33 cellular contexts compared by ENCODE assay signal in the genomic region with DNA sequence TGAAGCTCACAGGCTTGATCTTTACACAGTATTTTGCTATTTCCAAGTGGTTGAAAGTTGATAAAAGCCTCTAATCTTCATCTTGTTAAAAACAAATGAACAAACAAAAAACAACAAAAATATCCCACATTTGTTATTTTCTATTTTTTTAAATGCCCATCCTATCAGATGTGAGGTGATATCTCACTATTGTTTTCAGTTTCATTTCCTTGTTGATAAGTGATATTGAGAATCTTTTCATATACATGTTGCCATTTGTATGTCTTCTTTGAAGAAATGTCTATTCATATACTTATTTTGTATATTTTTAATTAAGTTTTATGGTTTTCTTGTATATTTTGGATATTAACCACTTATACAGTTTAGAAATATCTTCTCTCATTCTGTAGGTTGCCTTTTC.
"Had no signal": no experiment of that assay in that cellular context is flagged by ENCODE, and none has a peak within 500 bp of the region (broad histone marks: within the 10 kb centered on the region; RNA-seq: fewer than 3 reads in every experiment).

No MANE protein-coding gene starts in this region.

- H3K4me1 Mint-ChIP-seq: activated CD4-positive, alpha-beta memory T cell treated with anti-CD3 and anti-CD28 coated beads, Interleukin-2, amount 10 ng/mL, durations not matched to agents 7 days and 5 days; activated CD4-positive, alpha-beta T cell treated with anti-CD3 and anti-CD28 coated beads for 36 hours; activated CD4-positive, alpha-beta T cell treated with anti-CD3 and anti-CD28 coated beads, Interleukin-2, amount 10 ng/mL, durations not matched to agents 24 days and 14 days; activated naive CD4-positive, alpha-beta T cell treated with anti-CD3 and anti-CD28 coated beads, Interleukin-2, amount 10 ng/mL, durations not matched to agents 7 days and 5 days; activated naive CD8-positive, alpha-beta T cell treated with anti-CD3 and anti-CD28 coated beads, Interleukin-2, amount 10 ng/mL, durations not matched to agents 7 days and 5 days; brain; endodermal cell had no signal

- H3K4me3 Mint-ChIP-seq: activated CD4-positive, alpha-beta memory T cell treated with anti-CD3 and anti-CD28 coated beads, Interleukin-2, amount 10 ng/mL, durations not matched to agents 7 days and 5 days; activated CD4-positive, alpha-beta T cell treated with anti-CD3 and anti-CD28 coated beads for 36 hours; activated CD4-positive, alpha-beta T cell treated with anti-CD3 and anti-CD28 coated beads, Interleukin-2, amount 10 ng/mL, durations not matched to agents 24 days and 14 days; activated naive CD4-positive, alpha-beta T cell treated with anti-CD3 and anti-CD28 coated beads, Interleukin-2, amount 10 ng/mL, durations not matched to agents 7 days and 5 days; activated naive CD8-positive, alpha-beta T cell treated with anti-CD3 and anti-CD28 coated beads, Interleukin-2, amount 10 ng/mL, durations not matched to agents 7 days and 5 days; activated T-cell treated with anti-CD3 and anti-CD28 coated beads, Interleukin-2, amount 50 U/mL, for 24 hours; activated T-cell treated with anti-CD3 and anti-CD28 coated beads, Interleukin-2, amount 50 U/mL, for 72 hours; brain; dendritic cell treated with granulocyte-macrophage colony-stimulating factor and Interleukin-4, amounts not matched to agents 40 ng/mL and 50 ng/mL, for 4 days; endodermal cell had no signal

- H3K4me3 ChIP-seq: ascending aorta, breast epithelium, cardiac muscle cell, coronary artery, dorsolateral prefrontal cortex, esophagus muscularis mucosa, gastrocnemius medialis, heart left ventricle had no signal

- H3K27me3 Mint-ChIP-seq: activated CD4-positive, alpha-beta memory T cell treated with anti-CD3 and anti-CD28 coated beads, Interleukin-2, amount 10 ng/mL, durations not matched to agents 7 days and 5 days; activated CD4-positive, alpha-beta T cell treated with anti-CD3 and anti-CD28 coated beads for 36 hours; activated CD4-positive, alpha-beta T cell treated with anti-CD3 and anti-CD28 coated beads, Interleukin-2, amount 10 ng/mL, durations not matched to agents 24 days and 14 days; activated naive CD4-positive, alpha-beta T cell treated with anti-CD3 and anti-CD28 coated beads, Interleukin-2, amount 10 ng/mL, durations not matched to agents 7 days and 5 days; activated naive CD8-positive, alpha-beta T cell treated with anti-CD3 and anti-CD28 coated beads, Interleukin-2, amount 10 ng/mL, durations not matched to agents 7 days and 5 days; activated T-cell treated with anti-CD3 and anti-CD28 coated beads, Interleukin-2, amount 50 U/mL, for 24 hours; brain; dendritic cell treated with granulocyte-macrophage colony-stimulating factor and Interleukin-4, amounts not matched to agents 40 ng/mL and 50 ng/mL, for 4 days had no signal

- H3K36me3 Mint-ChIP-seq: activated naive CD4-positive, alpha-beta T cell treated with anti-CD3 and anti-CD28 coated beads, Interleukin-2, amount 10 ng/mL, durations not matched to agents 7 days and 5 days; activated naive CD4-positive, alpha-beta T cell treated with anti-CD3 and anti-CD28 coated beads, Interleukin-2, amount 50 U/mL, for 72 hours; activated naive CD8-positive, alpha-beta T cell treated with anti-CD3 and anti-CD28 coated beads, Interleukin-2, amount 10 ng/mL, durations not matched to agents 7 days and 5 days; brain had no signal

- ATAC-seq: activated CD4-positive, alpha-beta T cell treated with anti-CD3 and anti-CD28 coated beads for 36 hours; activated naive CD4-positive, alpha-beta T cell treated with anti-CD3 and anti-CD28 coated beads, Interleukin-2, amount 50 U/mL, for 72 hours; activated T-cell treated with anti-CD3 and anti-CD28 coated beads, Interleukin-2, amount 50 U/mL, for 72 hours; gastrocnemius medialis; heart left ventricle had no signal

- H3K9me3 ChIP-seq: ascending aorta, breast epithelium, esophagus muscularis mucosa, gastrocnemius medialis had no signal

- H3K27me3 ChIP-seq: ascending aorta, breast epithelium, cardiac muscle cell, dorsolateral prefrontal cortex, esophagus muscularis mucosa, foreskin keratinocyte, gastrocnemius medialis, heart left ventricle had no signal

- H3K27ac Mint-ChIP-seq: activated CD4-positive, alpha-beta memory T cell treated with anti-CD3 and anti-CD28 coated beads, Interleukin-2, amount 10 ng/mL, durations not matched to agents 7 days and 5 days; activated CD4-positive, alpha-beta T cell treated with anti-CD3 and anti-CD28 coated beads for 36 hours; activated CD4-positive, alpha-beta T cell treated with anti-CD3 and anti-CD28 coated beads, Interleukin-2, amount 10 ng/mL, durations not matched to agents 24 days and 14 days; activated naive CD4-positive, alpha-beta T cell treated with anti-CD3 and anti-CD28 coated beads, Interleukin-2, amount 10 ng/mL, durations not matched to agents 7 days and 5 days; activated naive CD4-positive, alpha-beta T cell treated with anti-CD3 and anti-CD28 coated beads, Interleukin-2, amount 50 U/mL, for 72 hours; activated naive CD8-positive, alpha-beta T cell treated with anti-CD3 and anti-CD28 coated beads, Interleukin-2, amount 10 ng/mL, durations not matched to agents 7 days and 5 days; activated T-cell treated with anti-CD3 and anti-CD28 coated beads, Interleukin-2, amount 50 U/mL, for 24 hours; activated T-cell treated with anti-CD3 and anti-CD28 coated beads, Interleukin-2, amount 50 U/mL, for 72 hours; brain; dendritic cell treated with granulocyte-macrophage colony-stimulating factor and Interleukin-4, amounts not matched to agents 40 ng/mL and 50 ng/mL, for 4 days; endodermal cell had no signal

- DNase-seq: activated CD4-positive, alpha-beta memory T cell treated with anti-CD3 and anti-CD28 coated beads, Interleukin-2, amount 10 ng/mL, durations not matched to agents 7 days and 5 days; activated CD4-positive, alpha-beta T cell treated with anti-CD3 and anti-CD28 coated beads for 36 hours; activated CD4-positive, alpha-beta T cell treated with anti-CD3 and anti-CD28 coated beads, Interleukin-2, amount 10 ng/mL, durations not matched to agents 24 days and 14 days; activated CD4-positive, alpha-beta T cell treated with anti-CD3 and anti-CD28 coated beads, Interleukin-2, amount 50 U/mL, for 4 hours; activated CD4-positive, CD25-positive, alpha-beta regulatory T cell; activated CD4-positive, CD25-positive, alpha-beta regulatory T cell treated with anti-CD3 and anti-CD28 coated beads, Interleukin-2, amount 50 U/mL, for 72 hours; activated CD8-positive, alpha-beta memory T cell treated with anti-CD3 and anti-CD28 coated beads, Interleukin-2, amount 50 U/mL, for 48 hours; activated gamma-delta T cell; activated naive CD4-positive, alpha-beta T cell; activated naive CD4-positive, alpha-beta T cell treated with anti-CD3 and anti-CD28 coated beads, Interleukin-2, amount 10 ng/mL, durations not matched to agents 7 days and 5 days; activated naive CD8-positive, alpha-beta T cell treated with anti-CD3 and anti-CD28 coated beads, Interleukin-2, amount 10 ng/mL, durations not matched to agents 7 days and 5 days; activated T-cell treated with anti-CD3 and anti-CD28 coated beads for 4 hours; activated T-cell treated with anti-CD3 and anti-CD28 coated beads, Interleukin-2, amount 50 U/mL, for 24 hours; activated T-cell treated with anti-CD3 and anti-CD28 coated beads, Interleukin-2, amount 50 U/mL, for 72 hours; central memory CD4-positive, alpha-beta T cell; cerebellar nuclear complex; dorsolateral prefrontal cortex; effector memory CD4-positive, alpha-beta T cell; endodermal cell; erythroblast; foreskin keratinocyte; gastrocnemius medialis; glutamatergic neuron; heart left ventricle; T-helper 2 cell had no signal

- H3K27ac ChIP-seq: ascending aorta, breast epithelium, cardiac muscle cell, coronary artery, dorsolateral prefrontal cortex, esophagus muscularis mucosa, foreskin keratinocyte, gastrocnemius medialis, heart left ventricle had no signal

- H3K4me1 ChIP-seq: ascending aorta, breast epithelium, esophagus muscularis mucosa, foreskin keratinocyte, gastrocnemius medialis had no signal

- H3K36me3 ChIP-seq: ascending aorta, breast epithelium, cardiac muscle cell, esophagus muscularis mucosa, gastrocnemius medialis, heart left ventricle had no signal

- H3K9me3 Mint-ChIP-seq: activated CD4-positive, alpha-beta memory T cell treated with anti-CD3 and anti-CD28 coated beads, Interleukin-2, amount 10 ng/mL, durations not matched to agents 7 days and 5 days; activated CD4-positive, alpha-beta T cell treated with anti-CD3 and anti-CD28 coated beads, Interleukin-2, amount 10 ng/mL, durations not matched to agents 24 days and 14 days; activated naive CD4-positive, alpha-beta T cell treated with anti-CD3 and anti-CD28 coated beads, Interleukin-2, amount 10 ng/mL, durations not matched to agents 7 days and 5 days; activated naive CD8-positive, alpha-beta T cell treated with anti-CD3 and anti-CD28 coated beads, Interleukin-2, amount 10 ng/mL, durations not matched to agents 7 days and 5 days; brain; dendritic cell treated with granulocyte-macrophage colony-stimulating factor and Interleukin-4, amounts not matched to agents 40 ng/mL and 50 ng/mL, for 4 days; endodermal cell had no signal
